3 cellular contexts compared by ENCODE assay signal in genomic region chr6:48866681-48867080, GRCh38.
A peak's percentile ranks its signal among the peaks of the same experiment; 100 is the strongest.
TF ChIP-seq lines count a peak whose summit lies in the region.

No MANE protein-coding gene starts in this region.

TF ChIP-seq in HepG2, 621 proteins besides CTCF, POLR2A, EP300 and RAD21:
- TF ChIP-seq ZNF383 (CRISPR knock-in tag; IDR thresholded peaks at IDR 0.05; ENCODE audit: borderline replicate concordance) (no peak), SATB2 (CRISPR knock-in tag; IDR thresholded peaks at IDR 0.05) (no peak), ZBTB1 (CRISPR knock-in tag; IDR thresholded peaks at IDR 0.05; ENCODE audit: borderline replicate concordance) (no peak), MAFF (IDR thresholded peaks at IDR 0.05; ENCODE audit: low read depth, low read length) (peak; percentile 87), ASH2L (IDR thresholded peaks at IDR 0.05; ENCODE audit: insufficient read length, low read depth, low read length) (no peak), MAFK (conservative IDR thresholded peaks at IDR 0.05 in 1 of 2, IDR thresholded peaks at IDR 0.05 in 1 of 2; ENCODE audit: low read length in 2 of 2) (peak; percentile 83 to 92)

TF ChIP-seq in IMR-90, 13 proteins besides CTCF, POLR2A, EP300 and RAD21:
- TF ChIP-seq CEBPB (IDR thresholded peaks at IDR 0.05; ENCODE audit: low read depth, low read length), result no peak
- TF ChIP-seq FOS (IDR thresholded peaks at IDR 0.05; ENCODE audit: low read depth, low read length), result no peak
- peak; percentile 73 for TF ChIP-seq MAFK (IDR thresholded peaks at IDR 0.05; ENCODE audit: low read depth, low read length)
- no peak for TF ChIP-seq RCOR1 (IDR thresholded peaks at IDR 0.05; ENCODE audit: insufficient replicate concordance, low read length)

TF ChIP-seq in K562, 482 proteins besides CTCF, POLR2A, EP300 and RAD21:
- TF ChIP-seq ZNF316 (IDR thresholded peaks at IDR 0.05) (peak; percentile 56; the same call in 1 of the 2 replicates), MAFG (tag; conservative IDR thresholded peaks at IDR 0.05) (peak; percentile 18; the same call in 1 of the 2 replicates), ATF3 (IDR thresholded peaks at IDR 0.05) (no peak), ATF3 (CRISPR knock-in tag; conservative IDR thresholded peaks at IDR 0.05) (no peak), MAFF (IDR thresholded peaks at IDR 0.05; ENCODE audit: low read length) (peak; percentile 29; the same call in 1 of the 2 replicates), C11orf30 (IDR thresholded peaks at IDR 0.05; ENCODE audit: low read depth) (peak; percentile 9; the same call in 1 of the 2 replicates), PTTG1 (tag; IDR thresholded peaks at IDR 0.05; ENCODE audit: low read depth) (no peak), ARID2 (IDR thresholded peaks at IDR 0.05) (no peak), XRCC5 (IDR thresholded peaks at IDR 0.05; ENCODE audit: low read depth, low read length) (no peak)
TF ChIP-seq in K562: peak in this region for 4.
